In the genomic region with DNA sequence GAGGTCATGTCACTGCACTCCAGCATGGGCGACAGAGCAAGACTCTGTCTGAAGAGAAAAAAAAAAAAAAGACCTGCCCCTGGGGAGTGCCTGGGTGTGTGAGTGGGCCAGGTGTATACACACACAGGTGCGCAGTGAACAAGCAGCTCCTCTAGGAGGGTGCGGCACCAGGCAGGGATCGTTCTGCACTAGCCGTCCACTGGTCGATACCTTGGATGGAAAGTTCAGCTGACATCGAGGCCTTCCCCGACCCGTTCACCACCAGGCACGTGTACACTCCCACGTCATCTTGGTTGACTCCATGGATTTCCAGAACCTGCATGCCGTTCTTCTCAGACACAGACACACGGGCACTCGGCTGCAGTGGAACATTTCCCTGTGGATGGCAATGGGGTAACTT, we compare ENCODE assay signal across 25 cellular contexts.
DNase-seq lines count a peak whose midpoint lies in the region; ATAC-seq and TF ChIP-seq lines count a peak whose summit lies in the region.
"Had no signal": no experiment of that assay in that cellular context is flagged by ENCODE, and none has a peak within 500 bp of the region (broad histone marks: within the 10 kb centered on the region; RNA-seq: fewer than 3 reads in every experiment).

No MANE protein-coding gene starts in this region.

- H3K27me3 ChIP-seq in IMR-90 (ENCODE audit: control insufficient read depth, insufficient read depth, low read length), result no peaks in the 10 kb centered on the region
- H3K27me3 ChIP-seq in spleen (replicated peaks in 1 of 7), result no peaks in the 10 kb centered on the region
- H3K27me3 ChIP-seq in psoas muscle (ENCODE audit: insufficient read depth in 3 of 3, low read length in 2 of 3), result peaks cover 0 to 2% (median 0%) of the 10 kb centered on the region in 3 donors
- H3K27me3 ChIP-seq: BE2C, BLaER1 had no signal

- no peak for TF ChIP-seq CTCF in HFFc6 (IDR thresholded peaks at IDR 0.05)
- no peak for TF ChIP-seq CTCF in IMR-90 (conservative IDR thresholded peaks at IDR 0.05; ENCODE audit: low read depth, low read length)
- no peak for TF ChIP-seq CTCF in spleen (IDR thresholded peaks at IDR 0.05 in 8 of 11, conservative IDR thresholded peaks at IDR 0.05 in 3 of 11)
- no peak for TF ChIP-seq CTCF in psoas muscle (IDR thresholded peaks at IDR 0.05)

- H3K56ac ChIP-seq in IMR-90 (ENCODE audit: extremely low read depth, insufficient read depth, low read length), result no peak overlapping the region

- peak overlapping the region; percentile 40; the same call in 1 of the 2 replicates for H3K14ac ChIP-seq in IMR-90 (replicated peaks; ENCODE audit: low read depth, low read length)

- peaks cover 47% of the 10 kb centered on the region for H3K4me1 ChIP-seq in IMR-90 (ENCODE audit: control insufficient read depth, insufficient read depth, low read length)
- H3K4me1 ChIP-seq in spleen, result no peaks in the 10 kb centered on the region
- H3K4me1 ChIP-seq in psoas muscle, result no peaks in the 10 kb centered on the region
- H3K4me1 ChIP-seq: BE2C, BLaER1 had no signal

- H3K4me1 Mint-ChIP-seq in HFFc6 (ENCODE audit: low read depth), result peaks cover 99% of the 10 kb centered on the region
- H3K4me1 Mint-ChIP-seq: CD14-positive monocyte; CD4-positive, alpha-beta memory T cell; CD4-positive, CD25-positive, alpha-beta regulatory T cell; CD8-positive, alpha-beta memory T cell had no signal

- peak overlapping the region; percentile 99 for H2BK120ac ChIP-seq in IMR-90 (ENCODE audit: low read depth, low read length)

- peak overlapping the region; percentile 98 for H3K27ac Mint-ChIP-seq in HFFc6
- H3K27ac Mint-ChIP-seq: CD14-positive monocyte; CD4-positive, alpha-beta memory T cell; CD4-positive, CD25-positive, alpha-beta regulatory T cell; CD8-positive, alpha-beta memory T cell had no signal

- dilution Hi-C loops in IMR-90 (cut with HindIII; ENCODE audit: low sequenced_read_pairs, unreplicated experiment), result no loop called here

- H4K20me1 ChIP-seq in IMR-90 (ENCODE audit: insufficient read depth, low read length), result no peaks in the 10 kb centered on the region
- H4K20me1 ChIP-seq: BLaER1 had no signal

- H3K9me3 Mint-ChIP-seq in HFFc6, result no peaks in the 10 kb centered on the region; the same call in 1 of the 2 replicates
- H3K9me3 Mint-ChIP-seq: CD4-positive, alpha-beta memory T cell; CD8-positive, alpha-beta memory T cell had no signal

- peak overlapping the region; percentile 23; the same call in 1 of the 2 replicates for H3K18ac ChIP-seq in IMR-90 (ENCODE audit: low read depth, low read length)

- no peak overlapping the region for H3K9ac ChIP-seq in IMR-90 (ENCODE audit: low read depth, low read length)
- H3K9ac ChIP-seq: BLaER1 had no signal

- peak overlapping the region; percentile 98 for H4K91ac ChIP-seq in IMR-90 (ENCODE audit: insufficient read depth, low read depth, low read length)

- peak overlapping the region; percentile 27; the same call in 1 of the 2 replicates for H4K5ac ChIP-seq in IMR-90 (ENCODE audit: low read depth, low read length)

- no peak for TF ChIP-seq POLR2A in IMR-90 (IDR thresholded peaks at IDR 0.05; ENCODE audit: low read depth, low read length)
- no peak for TF ChIP-seq POLR2A in spleen (IDR thresholded peaks at IDR 0.05)

- H3K79me1 ChIP-seq in IMR-90 (ENCODE audit: low read depth in 1 of 2, low read length in 2 of 2), result peaks cover 19 to 69% of the 10 kb centered on the region in 2 experiments

- no peak for TF ChIP-seq RAD21 in IMR-90 (IDR thresholded peaks at IDR 0.05; ENCODE audit: low read length)

- peak overlapping the region; percentile 67 for H2BK20ac ChIP-seq in IMR-90 (ENCODE audit: low read depth, low read length)

- H2AFZ ChIP-seq in IMR-90 (replicated peaks; ENCODE audit: low read length, poor library complexity), result no peak overlapping the region

- peak overlapping the region; percentile 97 for H3K4ac ChIP-seq in IMR-90 (ENCODE audit: low read depth, low read length)

- BruUV-seq in IMR-90 (replicated peaks; lab: Mats Ljungman, UMichigan), result no TSS peak

- no peak for DNase-seq in HFFc6
- no peak for DNase-seq in IMR-90
- peak; percentile 34 for DNase-seq in left lobe of liver (ENCODE audit: low spot score)
- peak; percentile 68 for DNase-seq in spleen
- DNase-seq in psoas muscle, result no peak
- no peak for DNase-seq in Right ventricle myocardium superior
- DNase-seq in NCI-H2171 (lab: John Stamatoyannopoulos, UW), result no peak
- DNase-seq in activated naive CD4-positive, alpha-beta T cell (lab: John Stamatoyannopoulos, UW), result no peak
- DNase-seq: 8988T; ACHN; BE2C; C1 segment of cervical spinal cord; CD4-positive, alpha-beta memory T cell; CD4-positive, CD25-positive, alpha-beta regulatory T cell; CD8-positive, alpha-beta memory T cell; COR-L47; DMS 273 treated with DMSO at 0.1 percent for 48 hours; DMS153; DMS79; DND-41; EL; GDM1 had no signal

- peaks cover 21% of the 10 kb centered on the region for H3K27me3 Mint-ChIP-seq in HFFc6 (ENCODE audit: insufficient read depth)

- POLR2A ChIA-PET in IMR-90 (lab: Charles Lee; ENCODE audit: unreplicated experiment), result no interaction called here

- intact Hi-C loops in IMR-90 (cut with micrococcal nuclease), result no loop called here
- intact Hi-C loops in spleen (cut with DNase I; ENCODE audit: low total_unique reads), result no loop called here
- intact Hi-C loops in psoas muscle (cut with DNase I), result no loop called here
- intact Hi-C loops in Right ventricle myocardium superior (cut with DNase I), result no loop called here

- peak overlapping the region; percentile 19; the same call in 1 of the 2 replicates for H3K27ac ChIP-seq in IMR-90 (ENCODE audit: insufficient read depth, low read length)
- H3K27ac ChIP-seq in spleen, result no peak overlapping the region
- no peak overlapping the region for H3K27ac ChIP-seq in psoas muscle
- H3K27ac ChIP-seq: BLaER1 had no signal

- peak overlapping the region; percentile 57 for H2BK5ac ChIP-seq in IMR-90 (ENCODE audit: low read depth, low read length, poor library complexity, severe bottlenecking)

- peaks cover 81% of the 10 kb centered on the region for H3K36me3 Mint-ChIP-seq in HFFc6 (ENCODE audit: low read depth)
- H3K36me3 Mint-ChIP-seq: CD14-positive monocyte; CD4-positive, alpha-beta memory T cell; CD4-positive, CD25-positive, alpha-beta regulatory T cell; CD8-positive, alpha-beta memory T cell had no signal

- H3K23ac ChIP-seq in IMR-90 (ENCODE audit: low read depth, low read length), result no peak overlapping the region

- no peaks in the 10 kb centered on the region for H3K9me3 ChIP-seq in IMR-90 (ENCODE audit: control insufficient read depth, insufficient read depth, low read length)
- H3K9me3 ChIP-seq in spleen, result no peaks in the 10 kb centered on the region
- H3K9me3 ChIP-seq in psoas muscle, result no peaks in the 10 kb centered on the region
- H3K9me3 ChIP-seq: BE2C, BLaER1 had no signal

- WGBS in IMR-90 (ENCODE audit: extremely low coverage in 2 of 2, insufficient read length in 1 of 2), 2 experiments, result 87% methylated on average over 8 of the region's 14 CpGs; no CpG with 5 or more reads in 1 of the 2 experiments
- 92 to 99% (median 94%) methylated on average over 14 of the region's 14 CpGs for WGBS in spleen, 5 donors
- WGBS in psoas muscle, 3 donors, result 94 to 95% (median 94%) methylated on average over 14 of the region's 14 CpGs

- no peak for ATAC-seq in IMR-90 (ENCODE audit: low read depth)
- peak; percentile 5 for ATAC-seq in left lobe of liver
- ATAC-seq in psoas muscle, result no peak
- ATAC-seq in Right ventricle myocardium superior (ENCODE audit: poor library complexity), result no peak
- ATAC-seq: GM12878 had no signal

- no peak overlapping the region for H3K4me3 ChIP-seq in IMR-90 (ENCODE audit: insufficient read depth, low read depth, low read length)
- H3K4me3 ChIP-seq in spleen, result no peak overlapping the region
- H3K4me3 ChIP-seq in psoas muscle, result no peak overlapping the region
- H3K4me3 ChIP-seq: BLaER1, GM12878 had no signal

- peak overlapping the region; percentile 45 to 98; a peak in 2 of 4 replicates for H4K8ac ChIP-seq in IMR-90 (ENCODE audit: low read depth in 2 of 2, low read length in 2 of 2)

- H2BK15ac ChIP-seq in IMR-90 (ENCODE audit: low read depth, low read length), result peak overlapping the region; percentile 66; the same call in 1 of the 3 replicates

- H2AK9ac ChIP-seq in IMR-90 (replicated peaks; ENCODE audit: low read depth, low read length, poor library complexity), result no peak overlapping the region

- in situ Hi-C loops in IMR-90 (cut with MboI; ENCODE audit: low sequenced_read_pairs), result no loop called here

- peak overlapping the region; percentile 79 for H2AK5ac ChIP-seq in IMR-90 (ENCODE audit: low read depth, low read length)

- CTCF ChIA-PET in IMR-90 (lab: Yijun Ruan, JAX), result interaction anchor here (1.0 kb wide), 1 partner anchor 36 kb away, joined by 3 read pairs; no protein-coding TSS in a partner anchor

- H3K4me3 Mint-ChIP-seq in HFFc6, result no peak overlapping the region
- H3K4me3 Mint-ChIP-seq: CD14-positive monocyte; CD4-positive, alpha-beta memory T cell; CD4-positive, CD25-positive, alpha-beta regulatory T cell; CD8-positive, alpha-beta memory T cell had no signal

- H3K4me2 ChIP-seq in IMR-90 (ENCODE audit: low read depth, low read length), result no peak overlapping the region
- H3K4me2 ChIP-seq: BLaER1 had no signal

- H3K9me1 ChIP-seq in IMR-90 (ENCODE audit: insufficient read depth, low read length), result peaks cover 54% of the 10 kb centered on the region

- H3K36me3 ChIP-seq in IMR-90 (ENCODE audit: control insufficient read depth, insufficient read depth, low read length) (peaks cover 60% of the 10 kb centered on the region), spleen (no peaks in the 10 kb centered on the region), psoas muscle (ENCODE audit: insufficient read depth in 1 of 2, low read depth in 1 of 2) (no peaks in the 10 kb centered on the region)
- H3K36me3 ChIP-seq: BE2C had no signal

TF ChIP-seq in IMR-90, 13 proteins besides CTCF, POLR2A, EP300 and RAD21:
- TF ChIP-seq SMC3 (IDR thresholded peaks at IDR 0.05; ENCODE audit: low read depth, low read length), result no peak

Comparison
In these comparisons a context has a peak if more than half of its experiments do, and no peak if none do; other contexts are left out.
1. DNase-seq: peak in left lobe of liver (single experiment) and spleen (single experiment); none in HFFc6 (single experiment), IMR-90 (single experiment), psoas muscle (0 of 2), Right ventricle myocardium superior (single experiment), NCI-H2171 (single experiment) and activated naive CD4-positive, alpha-beta T cell (0 of 4).